In genomic region chr6:692858-693736, GRCh38 we compare ENCODE assay signal across 8 cellular contexts. TPM values are rescaled to one million over a fixed set of nuclear protein-coding genes. Genes with fewer than 3 reads are reported as not detected.
DNase-seq lines count a peak whose midpoint lies in the region; ATAC-seq and TF ChIP-seq lines count a peak whose summit lies in the region.

TSS of gene EXOC2 (minus strand) at chr6:693139. CDS start at chr6:637818, 55,321 bp downstream.

- DNase-seq in AG09319 (ENCODE audit: extremely low read depth, low read depth) (peak; percentile 46), NCI-H446 (lab: John Stamatoyannopoulos, UW) (peak; percentile 58 to 83), colonic mucosa (peak; percentile 90)
- peak; percentile 81 to 82 for DNase-seq in activated CD4-positive, alpha-beta T cell treated with anti-CD3 and anti-CD28 coated beads for 4 hours
- peak; percentile 68 to 77 (median 74) for DNase-seq in stimulated activated CD4-positive, alpha-beta T cell treated with anti-CD3 and anti-CD28 coated beads, Interleukin-1b, Interleukin-23, amount 100 ng/mL, for 24 hours (ENCODE audit: low read depth in 4 of 4, low spot score in 1 of 4)

- H3K9ac ChIP-seq in colonic mucosa (ENCODE audit: low read depth in 2 of 2, low read length in 2 of 2): peak within 1 kb of the TSS; percentile 75 to 77

- TF ChIP-seq CTCF in AG09319 (IDR thresholded peaks at IDR 0.05; ENCODE audit: low read depth, low read length) (no peak), colonic mucosa (IDR thresholded peaks at IDR 0.05) (no peak)

- intact Hi-C loops in colonic mucosa (cut with DNase I): no loop called here

- ATAC-seq in GM18870 (IDR thresholded peaks at IDR 0.05; ENCODE audit: unreplicated experiment) (peak; percentile 71), HG03103 (IDR thresholded peaks at IDR 0.05; ENCODE audit: low read depth, unreplicated experiment) (peak; percentile 80)

- no peaks in the 10 kb centered on the region for H3K9me3 ChIP-seq in colonic mucosa

- no peaks in the 10 kb centered on the region for H3K27me3 ChIP-seq in colonic mucosa
- no peaks in the 10 kb centered on the region for H3K27me3 ChIP-seq in layer of hippocampus (ENCODE audit: control insufficient read depth, insufficient read depth, low read length)

- H3K27ac ChIP-seq in colonic mucosa (peak within 1 kb of the TSS; percentile 91), layer of hippocampus (ENCODE audit: low read depth, low read length) (peak within 1 kb of the TSS; percentile 31)

- H3K4me3 ChIP-seq in colonic mucosa: peak within 1 kb of the TSS; percentile 97

- no peaks in the 10 kb centered on the region for H3K36me3 ChIP-seq in colonic mucosa

- H3K4me1 ChIP-seq in colonic mucosa: peaks cover 3% of the 10 kb centered on the region

RNA-seq across cellular contexts. Expression of gene EXOC2, which starts in this region (rescaled TPM):
- total RNA-seq in colonic mucosa: 10 to 100 TPM; 18.3 to 19.6 TPM

Comparison
In these comparisons a context has a peak if more than half of its experiments do, and no peak if none do; other contexts are left out.
1. Peak in every context shown above with its lines: DNase-seq, ATAC-seq, H3K4me3 ChIP-seq and H3K27ac ChIP-seq.